ENCODE assay signal across 1 cellular context in the genomic region with DNA sequence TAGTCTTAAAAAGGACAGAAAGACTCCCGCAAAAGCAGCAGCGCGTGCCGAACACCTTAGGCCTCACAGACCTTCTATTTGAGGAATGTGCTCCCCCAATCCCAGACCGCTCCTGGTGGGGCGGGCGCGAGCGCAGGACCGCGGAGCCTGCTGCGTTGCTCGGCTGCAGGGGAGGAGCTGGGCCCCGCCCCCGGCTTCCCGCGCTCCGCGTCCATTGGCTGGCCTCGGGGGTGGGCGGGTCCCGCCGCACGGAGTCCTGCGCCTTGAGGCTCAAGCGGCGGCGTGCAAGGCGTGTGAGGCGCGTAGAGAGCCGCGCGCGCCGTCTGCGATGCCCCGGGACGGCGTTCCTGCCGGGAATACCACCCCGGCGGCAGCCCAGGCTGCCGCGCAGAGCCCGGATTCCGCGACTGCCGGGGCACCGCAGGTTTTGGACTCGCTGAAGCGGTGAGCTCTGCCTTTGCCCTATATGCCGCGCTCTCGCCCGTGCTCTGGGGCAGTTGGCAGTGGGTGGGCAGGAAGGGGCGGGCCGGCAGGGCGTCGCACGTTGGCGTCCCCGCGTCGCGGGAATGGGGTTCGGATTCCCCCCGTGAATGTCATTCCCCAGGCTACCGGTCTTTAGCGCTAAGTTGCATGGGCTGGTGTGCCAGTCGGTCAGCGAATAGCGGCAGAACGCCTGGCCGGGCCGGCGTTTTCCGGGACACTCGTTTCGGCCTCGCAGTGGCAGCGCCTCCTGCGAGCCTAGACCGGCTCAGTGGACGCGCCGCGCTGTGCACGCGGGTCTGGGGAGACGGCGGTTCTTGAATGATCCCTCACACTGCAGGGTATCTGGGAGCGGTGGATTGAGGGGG.
A peak's percentile ranks its signal among the peaks of the same experiment; 100 is the strongest.
TF ChIP-seq lines count a peak whose summit lies in the region.

No MANE protein-coding gene starts in this region.

TF ChIP-seq in HepG2, 621 proteins besides CTCF, POLR2A, EP300 and RAD21 (continued from another document and continues in another):
- TF ChIP-seq, protein P1, sequence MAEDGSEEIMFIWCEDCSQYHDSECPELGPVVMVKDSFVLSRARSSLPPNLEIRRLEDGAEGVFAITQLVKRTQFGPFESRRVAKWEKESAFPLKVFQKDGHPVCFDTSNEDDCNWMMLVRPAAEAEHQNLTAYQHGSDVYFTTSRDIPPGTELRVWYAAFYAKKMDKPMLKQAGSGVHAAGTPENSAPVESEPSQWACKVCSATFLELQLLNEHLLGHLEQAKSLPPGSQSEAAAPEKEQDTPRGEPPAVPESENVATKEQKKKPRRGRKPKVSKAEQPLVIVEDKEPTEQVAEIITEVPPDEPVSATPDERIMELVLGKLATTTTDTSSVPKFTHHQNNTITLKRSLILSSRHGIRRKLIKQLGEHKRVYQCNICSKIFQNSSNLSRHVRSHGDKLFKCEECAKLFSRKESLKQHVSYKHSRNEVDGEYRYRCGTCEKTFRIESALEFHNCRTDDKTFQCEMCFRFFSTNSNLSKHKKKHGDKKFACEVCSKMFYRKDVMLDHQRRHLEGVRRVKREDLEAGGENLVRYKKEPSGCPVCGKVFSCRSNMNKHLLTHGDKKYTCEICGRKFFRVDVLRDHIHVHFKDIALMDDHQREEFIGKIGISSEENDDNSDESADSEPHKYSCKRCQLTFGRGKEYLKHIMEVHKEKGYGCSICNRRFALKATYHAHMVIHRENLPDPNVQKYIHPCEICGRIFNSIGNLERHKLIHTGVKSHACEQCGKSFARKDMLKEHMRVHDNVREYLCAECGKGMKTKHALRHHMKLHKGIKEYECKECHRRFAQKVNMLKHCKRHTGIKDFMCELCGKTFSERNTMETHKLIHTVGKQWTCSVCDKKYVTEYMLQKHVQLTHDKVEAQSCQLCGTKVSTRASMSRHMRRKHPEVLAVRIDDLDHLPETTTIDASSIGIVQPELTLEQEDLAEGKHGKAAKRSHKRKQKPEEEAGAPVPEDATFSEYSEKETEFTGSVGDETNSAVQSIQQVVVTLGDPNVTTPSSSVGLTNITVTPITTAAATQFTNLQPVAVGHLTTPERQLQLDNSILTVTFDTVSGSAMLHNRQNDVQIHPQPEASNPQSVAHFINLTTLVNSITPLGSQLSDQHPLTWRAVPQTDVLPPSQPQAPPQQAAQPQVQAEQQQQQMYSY (CRISPR knock-in tag; IDR thresholded peaks at IDR 0.05) = peak; percentile 23; the same call in 1 of the 2 replicates
- TF ChIP-seq REST (IDR thresholded peaks at IDR 0.05; ENCODE audit: borderline replicate concordance in 1 of 2, low read depth in 1 of 2, low read length in 2 of 2) (no peak), HHEX (CRISPR knock-in tag; IDR thresholded peaks at IDR 0.05) (no peak), SRSF4 (IDR thresholded peaks at IDR 0.05; ENCODE audit: low read depth, low read length, poor library complexity, severe bottlenecking) (no peak), KAT7 (CRISPR knock-in tag; IDR thresholded peaks at IDR 0.05; ENCODE audit: borderline replicate concordance) (no peak), ARNT2 (CRISPR knock-in tag; IDR thresholded peaks at IDR 0.05; ENCODE audit: low read depth) (peak; percentile 91), MAFF (IDR thresholded peaks at IDR 0.05; ENCODE audit: low read depth, low read length) (no peak), ATF7 (IDR thresholded peaks at IDR 0.05) (no peak), ATF7 (CRISPR knock-in tag; IDR thresholded peaks at IDR 0.05) (no peak), ZNF639 (CRISPR knock-in tag; conservative IDR thresholded peaks at IDR 0.05) (peak; percentile 67; the same call in 1 of the 2 replicates), ZNF34 (CRISPR knock-in tag; IDR thresholded peaks at IDR 0.05; ENCODE audit: borderline replicate concordance) (no peak), ARID5B (CRISPR knock-in tag; IDR thresholded peaks at IDR 0.05) (peak; percentile 35), MBNL3 (CRISPR knock-in tag; conservative IDR thresholded peaks at IDR 0.05) (no peak), GZF1 (CRISPR knock-in tag; IDR thresholded peaks at IDR 0.05) (no peak), ZNF605 (CRISPR knock-in tag; IDR thresholded peaks at IDR 0.05) (peak; percentile 88), ZSCAN25 (CRISPR knock-in tag; IDR thresholded peaks at IDR 0.05) (0 out of 2 replicates have a peak, but pooled peaks have one; percentile 21), NCOA1 (CRISPR knock-in tag; IDR thresholded peaks at IDR 0.05) (0 out of 2 replicates have a peak, but pooled peaks have one; percentile 48), ZNF207 (IDR thresholded peaks at IDR 0.05; ENCODE audit: borderline replicate concordance) (no peak)
- TF ChIP-seq, protein P2, sequence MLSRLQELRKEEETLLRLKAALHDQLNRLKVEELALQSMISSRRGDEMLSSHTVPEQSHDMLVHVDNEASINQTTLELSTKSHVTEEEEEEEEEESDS (CRISPR knock-in tag; IDR thresholded peaks at IDR 0.05; ENCODE audit: borderline replicate concordance) = 0 out of 2 replicates have a peak, but pooled peaks have one; percentile 83
- TF ChIP-seq, protein P3, sequence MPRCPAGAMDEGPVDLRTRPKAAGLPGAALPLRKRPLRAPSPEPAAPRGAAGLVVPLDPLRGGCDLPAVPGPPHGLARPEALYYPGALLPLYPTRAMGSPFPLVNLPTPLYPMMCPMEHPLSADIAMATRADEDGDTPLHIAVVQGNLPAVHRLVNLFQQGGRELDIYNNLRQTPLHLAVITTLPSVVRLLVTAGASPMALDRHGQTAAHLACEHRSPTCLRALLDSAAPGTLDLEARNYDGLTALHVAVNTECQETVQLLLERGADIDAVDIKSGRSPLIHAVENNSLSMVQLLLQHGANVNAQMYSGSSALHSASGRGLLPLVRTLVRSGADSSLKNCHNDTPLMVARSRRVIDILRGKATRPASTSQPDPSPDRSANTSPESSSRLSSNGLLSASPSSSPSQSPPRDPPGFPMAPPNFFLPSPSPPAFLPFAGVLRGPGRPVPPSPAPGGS (CRISPR knock-in tag; IDR thresholded peaks at IDR 0.05) = peak; percentile 94
- TF ChIP-seq, protein P4, sequence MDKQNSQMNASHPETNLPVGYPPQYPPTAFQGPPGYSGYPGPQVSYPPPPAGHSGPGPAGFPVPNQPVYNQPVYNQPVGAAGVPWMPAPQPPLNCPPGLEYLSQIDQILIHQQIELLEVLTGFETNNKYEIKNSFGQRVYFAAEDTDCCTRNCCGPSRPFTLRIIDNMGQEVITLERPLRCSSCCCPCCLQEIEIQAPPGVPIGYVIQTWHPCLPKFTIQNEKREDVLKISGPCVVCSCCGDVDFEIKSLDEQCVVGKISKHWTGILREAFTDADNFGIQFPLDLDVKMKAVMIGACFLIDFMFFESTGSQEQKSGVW (CRISPR knock-in tag; IDR thresholded peaks at IDR 0.05; ENCODE audit: borderline replicate concordance) = peak; percentile 62; the same call in 1 of the 2 replicates
- TF ChIP-seq, protein P5, sequence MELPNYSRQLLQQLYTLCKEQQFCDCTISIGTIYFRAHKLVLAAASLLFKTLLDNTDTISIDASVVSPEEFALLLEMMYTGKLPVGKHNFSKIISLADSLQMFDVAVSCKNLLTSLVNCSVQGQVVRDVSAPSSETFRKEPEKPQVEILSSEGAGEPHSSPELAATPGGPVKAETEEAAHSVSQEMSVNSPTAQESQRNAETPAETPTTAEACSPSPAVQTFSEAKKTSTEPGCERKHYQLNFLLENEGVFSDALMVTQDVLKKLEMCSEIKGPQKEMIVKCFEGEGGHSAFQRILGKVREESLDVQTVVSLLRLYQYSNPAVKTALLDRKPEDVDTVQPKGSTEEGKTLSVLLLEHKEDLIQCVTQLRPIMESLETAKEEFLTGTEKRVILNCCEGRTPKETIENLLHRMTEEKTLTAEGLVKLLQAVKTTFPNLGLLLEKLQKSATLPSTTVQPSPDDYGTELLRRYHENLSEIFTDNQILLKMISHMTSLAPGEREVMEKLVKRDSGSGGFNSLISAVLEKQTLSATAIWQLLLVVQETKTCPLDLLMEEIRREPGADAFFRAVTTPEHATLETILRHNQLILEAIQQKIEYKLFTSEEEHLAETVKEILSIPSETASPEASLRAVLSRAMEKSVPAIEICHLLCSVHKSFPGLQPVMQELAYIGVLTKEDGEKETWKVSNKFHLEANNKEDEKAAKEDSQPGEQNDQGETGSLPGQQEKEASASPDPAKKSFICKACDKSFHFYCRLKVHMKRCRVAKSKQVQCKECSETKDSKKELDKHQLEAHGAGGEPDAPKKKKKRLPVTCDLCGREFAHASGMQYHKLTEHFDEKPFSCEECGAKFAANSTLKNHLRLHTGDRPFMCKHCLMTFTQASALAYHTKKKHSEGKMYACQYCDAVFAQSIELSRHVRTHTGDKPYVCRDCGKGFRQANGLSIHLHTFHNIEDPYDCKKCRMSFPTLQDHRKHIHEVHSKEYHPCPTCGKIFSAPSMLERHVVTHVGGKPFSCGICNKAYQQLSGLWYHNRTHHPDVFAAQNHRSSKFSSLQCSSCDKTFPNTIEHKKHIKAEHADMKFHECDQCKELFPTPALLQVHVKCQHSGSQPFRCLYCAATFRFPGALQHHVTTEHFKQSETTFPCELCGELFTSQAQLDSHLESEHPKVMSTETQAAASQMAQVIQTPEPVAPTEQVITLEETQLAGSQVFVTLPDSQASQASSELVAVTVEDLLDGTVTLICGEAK (IDR thresholded peaks at IDR 0.05) = no peak
- TF ChIP-seq, protein P5 (CRISPR knock-in tag; IDR thresholded peaks at IDR 0.05) = 0 out of 2 replicates have a peak, but pooled peaks have one; percentile 54
